ENCODE assay signal across 14 cellular contexts in the genomic region with DNA sequence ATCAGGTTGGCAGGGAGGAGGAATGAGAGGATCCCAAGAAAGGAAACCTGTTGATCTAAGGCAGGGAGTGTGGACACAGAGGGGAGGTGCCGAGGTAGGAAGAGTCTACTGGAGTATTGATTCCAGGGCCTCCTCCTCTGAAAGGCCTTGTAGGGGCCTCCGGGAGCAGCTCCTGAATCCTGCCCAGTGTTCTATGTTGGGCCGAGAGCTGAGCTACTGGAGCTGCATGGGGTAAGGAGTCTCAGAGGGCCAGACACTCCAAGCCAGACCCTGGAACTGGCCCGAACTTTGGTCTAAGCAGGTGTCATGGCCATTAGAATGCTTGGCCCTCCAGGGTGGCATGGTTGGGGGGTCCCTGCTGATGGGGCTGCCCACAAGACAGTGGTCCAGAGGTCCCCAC.
"Had no signal": no experiment of that assay in that cellular context is flagged by ENCODE, and none has a peak within 500 bp of the region (broad histone marks: within the 10 kb centered on the region; RNA-seq: fewer than 3 reads in every experiment).

No MANE protein-coding gene starts in this region.

- H3K4me3 Mint-ChIP-seq: activated B cell treated with CpG ODN at 0.5 μM for 24 hours; activated CD8-positive, alpha-beta T cell treated with anti-CD3 and anti-CD28 coated beads for 36 hours; brain; dendritic cell treated with granulocyte-macrophage colony-stimulating factor and Interleukin-4, amounts not matched to agents 40 ng/mL and 50 ng/mL, for 4 days; neural progenitor cell had no signal

- H3K27ac Mint-ChIP-seq: activated B cell treated with CpG ODN at 0.5 μM for 24 hours; activated CD8-positive, alpha-beta T cell treated with anti-CD3 and anti-CD28 coated beads for 36 hours; dendritic cell treated with granulocyte-macrophage colony-stimulating factor and Interleukin-4, amounts not matched to agents 40 ng/mL and 50 ng/mL, for 4 days had no signal

- H3K9me3 ChIP-seq: tibial artery had no signal

- H3K79me2 ChIP-seq: hepatocyte, parathyroid adenoma had no signal

- H3K9me3 Mint-ChIP-seq: activated B cell treated with CpG ODN at 0.5 μM for 24 hours; activated CD8-positive, alpha-beta T cell treated with anti-CD3 and anti-CD28 coated beads for 36 hours; brain; dendritic cell treated with granulocyte-macrophage colony-stimulating factor and Interleukin-4, amounts not matched to agents 40 ng/mL and 50 ng/mL, for 4 days; neural progenitor cell had no signal

- H3K4me1 Mint-ChIP-seq: activated B cell treated with CpG ODN at 0.5 μM for 24 hours had no signal

- H2AFZ ChIP-seq: hepatocyte, neural progenitor cell, parathyroid adenoma had no signal

- H3K4me1 ChIP-seq: tibial artery had no signal

- H3K27me3 ChIP-seq: hepatocyte, neural progenitor cell had no signal

- DNase-seq: activated B cell treated with CpG ODN at 0.5 μM for 24 hours; activated CD8-positive, alpha-beta T cell treated with anti-CD3 and anti-CD28 coated beads for 36 hours; amniotic stem cell; left ventricle myocardium superior; mesendoderm; small intestine; T-helper 2 cell; tibial artery had no signal

- H3K9ac ChIP-seq: neural progenitor cell, parathyroid adenoma had no signal

- H3K36me3 ChIP-seq: neural progenitor cell, tibial artery had no signal

- H3K4me3 ChIP-seq: hepatocyte, neural progenitor cell, tibial artery had no signal

- FAIRE-seq: small intestine, TTC549 had no signal

- H3K4me2 ChIP-seq: hepatocyte, neural progenitor cell had no signal

- H3K27me3 Mint-ChIP-seq: activated CD8-positive, alpha-beta T cell treated with anti-CD3 and anti-CD28 coated beads for 36 hours had no signal

- H3K36me3 Mint-ChIP-seq: brain, neural progenitor cell had no signal

- H3K27ac ChIP-seq: hepatocyte, neural progenitor cell, parathyroid adenoma, tibial artery had no signal
